Comparison of ENCODE assay signal across 21 cellular contexts in genomic region chr2:209511637-209512036, GRCh38.
A peak's percentile ranks its signal among the peaks of the same experiment; 100 is the strongest.
DNase-seq lines count a peak whose midpoint lies in the region; ATAC-seq, FAIRE-seq and TF ChIP-seq lines count a peak whose summit lies in the region.
"Had no signal": no experiment of that assay in that cellular context is flagged by ENCODE, and none has a peak within 500 bp of the region (broad histone marks: within the 10 kb centered on the region; RNA-seq: fewer than 3 reads in every experiment).

No MANE protein-coding gene starts in this region.

- TF ChIP-seq POLR2A in lower leg skin (IDR thresholded peaks at IDR 0.05): no peak

- H3K56ac ChIP-seq in H9 (ENCODE audit: insufficient read length, low read depth, low read length): no peak overlapping the region

- no peak overlapping the region for H3K27ac Mint-ChIP-seq in Calu3 (ENCODE audit: unreplicated experiment)
- H3K27ac Mint-ChIP-seq in H9: no peak overlapping the region
- H3K27ac Mint-ChIP-seq: CD4-positive, CD25-positive, alpha-beta regulatory T cell; CD8-positive, alpha-beta memory T cell had no signal

- H3K9ac ChIP-seq in H9 (ENCODE audit: extremely low read depth, insufficient read length, low read length): no peak overlapping the region

- DNase-seq in Calu3 (peak; percentile 8), H9 (no peak), bronchial epithelial cell (ENCODE audit: low read depth) (peak; percentile 68), lower leg skin (ENCODE audit: low spot score in 2 of 2) (no peak), hypothalamus (lab: John Stamatoyannopoulos, UW) (no peak)
- DNase-seq: ACHN; BE2C; C1 segment of cervical spinal cord; CD4-positive, CD25-positive, alpha-beta regulatory T cell; CD8-positive, alpha-beta memory T cell; COR-L47; DMS79 treated with DMSO at 0.1 percent for 48 hours; GF-D8; GOT3; H7; IMR-90 had no signal

- no peak overlapping the region for H2BK12ac ChIP-seq in H9 (ENCODE audit: insufficient read length, low read depth, low read length)

- WGBS in H9 (ENCODE audit: extremely low coverage, insufficient read length, low lambda C conversion rate): no CpG with 5 or more reads among the region's 2 CpGs
- WGBS in lower leg skin, 2 donors: 85 to 93% methylated on average over 2 of the region's 2 CpGs

- no TSS peak for BruUV-seq in Calu3 (replicated peaks; lab: Mats Ljungman, UMichigan)

- no peaks in the 10 kb centered on the region for H3K23me2 ChIP-seq in H9 (ENCODE audit: insufficient read length, low read depth, low read length, poor library complexity, severe bottlenecking)

- H3K36me3 ChIP-seq in bronchial epithelial cell (ENCODE audit: control insufficient read depth, insufficient read depth, low read length): no peaks in the 10 kb centered on the region
- H3K36me3 ChIP-seq: BE2C had no signal

- no peaks in the 10 kb centered on the region for H3K79me1 ChIP-seq in H9 (ENCODE audit: insufficient read depth, low read depth, low read length, poor library complexity, severe bottlenecking)

- H4K8ac ChIP-seq in H9 (replicated peaks; ENCODE audit: insufficient read length, low read depth, low read length): no peak overlapping the region

- H3K9me3 Mint-ChIP-seq in Calu3 (ENCODE audit: low read depth, unreplicated experiment) (no peaks in the 10 kb centered on the region), H9 (no peaks in the 10 kb centered on the region)
- H3K9me3 Mint-ChIP-seq: CD8-positive, alpha-beta memory T cell had no signal

- H4K91ac ChIP-seq in H9 (ENCODE audit: insufficient read length, low read depth, low read length): no peak overlapping the region

- no peak overlapping the region for H3K18ac ChIP-seq in H9 (ENCODE audit: insufficient read length, low read depth, low read length)

- H2AFZ ChIP-seq in H9 (ENCODE audit: low read length): no peak overlapping the region

- H3K36me3 Mint-ChIP-seq in Calu3 (ENCODE audit: insufficient read depth, unreplicated experiment) (no peaks in the 10 kb centered on the region), H9 (ENCODE audit: insufficient read depth in 1 of 3, low read depth in 3 of 3) (no peaks in the 10 kb centered on the region)
- H3K36me3 Mint-ChIP-seq: CD4-positive, CD25-positive, alpha-beta regulatory T cell; CD8-positive, alpha-beta memory T cell had no signal

- ATAC-seq in HG03354 (IDR thresholded peaks at IDR 0.05; ENCODE audit: poor library complexity, severe bottlenecking, unreplicated experiment) (no peak), HG02798 (IDR thresholded peaks at IDR 0.05; ENCODE audit: poor library complexity, unreplicated experiment) (no peak)
- ATAC-seq: K562 had no signal

- H3K27me3 Mint-ChIP-seq in Calu3 (ENCODE audit: unreplicated experiment) (no peaks in the 10 kb centered on the region), H9 (ENCODE audit: low read depth) (peaks cover 82% of the 10 kb centered on the region)
- H3K27me3 Mint-ChIP-seq: CD8-positive, alpha-beta memory T cell had no signal

- no peak overlapping the region for H2BK20ac ChIP-seq in H9 (ENCODE audit: low read depth, low read length, poor library complexity, severe bottlenecking)

- H3K4me3 Mint-ChIP-seq in Calu3 (ENCODE audit: low read depth, unreplicated experiment) (no peak overlapping the region), H9 (no peak overlapping the region)
- H3K4me3 Mint-ChIP-seq: CD4-positive, CD25-positive, alpha-beta regulatory T cell; CD8-positive, alpha-beta memory T cell had no signal

- H3K4me3 ChIP-seq in bronchial epithelial cell (ENCODE audit: low read depth, low read length) (no peak overlapping the region), lower leg skin (ENCODE audit: low read depth, poor library complexity, severe bottlenecking) (peak overlapping the region; percentile 15)
- H3K4me3 ChIP-seq: K562 had no signal

- no peaks in the 10 kb centered on the region for H3K79me2 ChIP-seq in H9 (ENCODE audit: insufficient read depth, low read length)

- no peak for TF ChIP-seq CTCF in Calu3 (IDR thresholded peaks at IDR 0.05; ENCODE audit: unreplicated experiment)
- no peak for TF ChIP-seq CTCF in H9 (conservative IDR thresholded peaks at IDR 0.05)
- TF ChIP-seq CTCF in bronchial epithelial cell (IDR thresholded peaks at IDR 0.05; ENCODE audit: insufficient read depth, low read length, severe bottlenecking): no peak
- TF ChIP-seq CTCF in lower leg skin (IDR thresholded peaks at IDR 0.05): no peak

- H3K4ac ChIP-seq in H9 (ENCODE audit: low read depth, low read length): no peak overlapping the region

- no peak overlapping the region for H2BK120ac ChIP-seq in H9 (ENCODE audit: low read depth, low read length, poor library complexity, severe bottlenecking)

- H2AK5ac ChIP-seq in H9 (ENCODE audit: insufficient read length, low read length): no peak overlapping the region

- no peak overlapping the region for H3T11ph ChIP-seq in H9 (ENCODE audit: low read length)

- H3K4me1 Mint-ChIP-seq in Calu3 (ENCODE audit: low read depth, unreplicated experiment): peaks cover 20% of the 10 kb centered on the region
- peaks cover 0 to 4% of the 10 kb centered on the region in 2 experiments; a peak in 2 of 4 replicates for H3K4me1 Mint-ChIP-seq in H9
- H3K4me1 Mint-ChIP-seq: CD4-positive, CD25-positive, alpha-beta regulatory T cell; CD8-positive, alpha-beta memory T cell had no signal

- H3K4me1 ChIP-seq in H9 (ENCODE audit: insufficient read depth, low read length): no peaks in the 10 kb centered on the region
- H3K4me1 ChIP-seq: BE2C had no signal

- CTCF ChIA-PET in Calu3 (lab: Charles Lee): no interaction called here

- H2BK15ac ChIP-seq in H9 (ENCODE audit: low read depth, low read length): 0 out of 2 replicates have a peak overlapping the region, but pooled peaks have one; percentile 68

- H3K23ac ChIP-seq in H9 (ENCODE audit: insufficient read length, low read depth, low read length): no peak overlapping the region

- H2BK5ac ChIP-seq in H9 (ENCODE audit: insufficient read length, low read length): no peak overlapping the region

- H3K14ac ChIP-seq in H9 (ENCODE audit: insufficient read depth, low read length): no peak overlapping the region

- no peak overlapping the region for H3K4me2 ChIP-seq in H9 (ENCODE audit: insufficient read depth, insufficient read length, low read length)

- intact Hi-C loops in Calu3 (cut with micrococcal nuclease; ENCODE audit: unreplicated experiment): no loop called here
- intact Hi-C loops in lower leg skin (cut with DNase I; ENCODE audit: low total_unique reads): no loop called here

- no peaks in the 10 kb centered on the region for H4K20me1 ChIP-seq in H9 (ENCODE audit: control insufficient read depth, insufficient read depth, insufficient read length)

- H3K27me3 ChIP-seq in H9 (ENCODE audit: insufficient read depth, low read length): peaks cover under 1% of the 10 kb centered on the region; the same call in 1 of the 2 replicates
- no peaks in the 10 kb centered on the region for H3K27me3 ChIP-seq in bronchial epithelial cell (ENCODE audit: control insufficient read depth, insufficient read depth, low read length)
- H3K27me3 ChIP-seq: BE2C had no signal

- H3K9me3 ChIP-seq in H9 (ENCODE audit: control insufficient read depth, low read depth, low read length): no peaks in the 10 kb centered on the region
- H3K9me3 ChIP-seq: BE2C had no signal

- no peak for FAIRE-seq in bronchial epithelial cell (lab: Jason Lieb, UNC)
- FAIRE-seq: D721Med, K562 had no signal

- H3K27ac ChIP-seq in H9 (ENCODE audit: insufficient read length, low read depth, low read length): no peak overlapping the region
- H3K27ac ChIP-seq: HL-60 had no signal

- H4K5ac ChIP-seq in H9 (ENCODE audit: insufficient read length, low read depth, low read length): no peak overlapping the region

Comparison
In these comparisons a context has a peak if more than half of its experiments do, and no peak if none do; other contexts are left out.
1. DNase-seq: peak in Calu3 (single experiment) and bronchial epithelial cell (single experiment); none in H9 (single experiment), lower leg skin (0 of 2) and hypothalamus (0 of 51).